ENCODE assay signal across 12 cellular contexts in genomic region chr6:4090043-4090442, GRCh38. TPM values are rescaled to one million over a fixed set of nuclear protein-coding genes. Genes with fewer than 3 reads are reported as not detected.
"Had no signal": no experiment of that assay in that cellular context is flagged by ENCODE, and none has a peak within 500 bp of the region (broad histone marks: within the 10 kb centered on the region; RNA-seq: fewer than 3 reads in every experiment).

No MANE protein-coding gene starts in this region.

RNA-seq across cellular contexts. Expression of gene FAM217A, which starts 11.1 kb away (rescaled TPM):
- total RNA-seq: OCI-LY7, PC-3, PC-9, Peyer's patch, Right ventricle myocardium inferior, Right ventricle myocardium superior, RPMI7951, SJCRH30, SJSA1, SK-MEL-5, T-cell had no signal
- polyA plus RNA-seq: SK-N-SH had no signal
